ENCODE assay signal across 21 cellular contexts in genomic region chr3:123499316-123499715, GRCh38. TPM values are rescaled to one million over a fixed set of nuclear protein-coding genes. Genes with fewer than 3 reads are reported as not detected.
DNase-seq lines count a peak whose midpoint lies in the region; ATAC-seq and TF ChIP-seq lines count a peak whose summit lies in the region.
"Had no signal": no experiment of that assay in that cellular context is flagged by ENCODE, and none has a peak within 500 bp of the region (broad histone marks: within the 10 kb centered on the region; RNA-seq: fewer than 3 reads in every experiment).

No MANE protein-coding gene starts in this region.

- in situ Hi-C loops in GM13976 (cut with MboI; ENCODE audit: low sequenced_read_pairs, unreplicated experiment), result no loop called here

- TF ChIP-seq CTCF in foreskin fibroblast (IDR thresholded peaks at IDR 0.05; ENCODE audit: low read depth, low read length), result no peak
- no peak for TF ChIP-seq CTCF in GM13976 (IDR thresholded peaks at IDR 0.05; ENCODE audit: borderline replicate concordance, control extremely low read depth, extremely low read depth, insufficient read depth, missing control alignments)

- no peak overlapping the region for H3K27ac Mint-ChIP-seq in immature natural killer cell
- H3K27ac Mint-ChIP-seq: activated CD4-positive, alpha-beta T cell treated with anti-CD3 and anti-CD28 coated beads, Interleukin-2, amount 10 ng/mL, durations not matched to agents 24 days and 14 days; activated naive CD8-positive, alpha-beta T cell treated with anti-CD3 and anti-CD28 coated beads, Interleukin-2, amount 10 ng/mL, durations not matched to agents 7 days and 5 days; activated T-helper 17 cell treated with anti-CD3 and anti-CD28 coated beads, Interleukin-2, amount 50 U/mL, for 72 hours; stimulated activated naive CD8-positive, alpha-beta T cell treated with anti-CD3 and anti-CD28 coated beads, Interleukin-15, Interleukin-2, amounts not matched to agents 100 ng/mL and 50 ng/mL, for 24 hours; T-helper 1 cell treated with Interleukin-12 subunit alpha and Interleukin-12 subunit beta and Interleukin-4 antibody, amounts not matched to agents 30 μg/mL and 1 μg/mL, for 36 hours had no signal

- intact Hi-C loops in left cardiac atrium (cut with DNase I), result no loop called here

- H3K9me3 Mint-ChIP-seq in immature natural killer cell, result no peaks in the 10 kb centered on the region
- H3K9me3 Mint-ChIP-seq: activated CD4-positive, alpha-beta T cell treated with anti-CD3 and anti-CD28 coated beads, Interleukin-2, amount 10 ng/mL, durations not matched to agents 24 days and 14 days; activated naive CD8-positive, alpha-beta T cell treated with anti-CD3 and anti-CD28 coated beads, Interleukin-2, amount 10 ng/mL, durations not matched to agents 7 days and 5 days; activated T-helper 17 cell treated with anti-CD3 and anti-CD28 coated beads, Interleukin-2, amount 50 U/mL, for 72 hours; neural crest cell; stimulated activated naive CD8-positive, alpha-beta T cell treated with anti-CD3 and anti-CD28 coated beads, Interleukin-15, Interleukin-2, amounts not matched to agents 100 ng/mL and 50 ng/mL, for 24 hours; T-helper 1 cell treated with Interleukin-12 subunit alpha and Interleukin-12 subunit beta and Interleukin-4 antibody, amounts not matched to agents 30 μg/mL and 1 μg/mL, for 36 hours had no signal

- H3K27me3 Mint-ChIP-seq in immature natural killer cell (ENCODE audit: low read depth in 3 of 3), result peaks cover 0 to 2% (median 0%) of the 10 kb centered on the region in 3 donors
- H3K27me3 Mint-ChIP-seq: activated CD4-positive, alpha-beta T cell treated with anti-CD3 and anti-CD28 coated beads, Interleukin-2, amount 10 ng/mL, durations not matched to agents 24 days and 14 days; activated naive CD8-positive, alpha-beta T cell treated with anti-CD3 and anti-CD28 coated beads, Interleukin-2, amount 10 ng/mL, durations not matched to agents 7 days and 5 days; activated T-helper 17 cell treated with anti-CD3 and anti-CD28 coated beads, Interleukin-2, amount 50 U/mL, for 72 hours; stimulated activated naive CD8-positive, alpha-beta T cell treated with anti-CD3 and anti-CD28 coated beads, Interleukin-15, Interleukin-2, amounts not matched to agents 100 ng/mL and 50 ng/mL, for 24 hours had no signal

- H3K4me3 ChIP-seq in foreskin fibroblast (ENCODE audit: low read depth in 1 of 2, low read length in 2 of 2), result no peak overlapping the region
- H3K4me3 ChIP-seq: cardiac muscle cell, Peyer's patch, SJCRH30 had no signal

- no peak overlapping the region for H3K4me3 Mint-ChIP-seq in immature natural killer cell
- H3K4me3 Mint-ChIP-seq: activated CD4-positive, alpha-beta T cell treated with anti-CD3 and anti-CD28 coated beads, Interleukin-2, amount 10 ng/mL, durations not matched to agents 24 days and 14 days; activated naive CD8-positive, alpha-beta T cell treated with anti-CD3 and anti-CD28 coated beads, Interleukin-2, amount 10 ng/mL, durations not matched to agents 7 days and 5 days; activated T-helper 17 cell treated with anti-CD3 and anti-CD28 coated beads, Interleukin-2, amount 50 U/mL, for 72 hours; neural crest cell; stimulated activated naive CD8-positive, alpha-beta T cell treated with anti-CD3 and anti-CD28 coated beads, Interleukin-15, Interleukin-2, amounts not matched to agents 100 ng/mL and 50 ng/mL, for 24 hours; T-helper 1 cell treated with Interleukin-12 subunit alpha and Interleukin-12 subunit beta and Interleukin-4 antibody, amounts not matched to agents 30 μg/mL and 1 μg/mL, for 36 hours had no signal

- no peak for ATAC-seq in left cardiac atrium
- ATAC-seq: activated T-helper 17 cell treated with anti-CD3 and anti-CD28 coated beads, Interleukin-2, amount 50 U/mL, for 72 hours had no signal

- peaks cover 15 to 49% (median 18%) of the 10 kb centered on the region in 3 donors for H3K36me3 Mint-ChIP-seq in immature natural killer cell

- no peaks in the 10 kb centered on the region for H3K4me1 Mint-ChIP-seq in immature natural killer cell
- H3K4me1 Mint-ChIP-seq: activated CD4-positive, alpha-beta T cell treated with anti-CD3 and anti-CD28 coated beads, Interleukin-2, amount 10 ng/mL, durations not matched to agents 24 days and 14 days; activated naive CD8-positive, alpha-beta T cell treated with anti-CD3 and anti-CD28 coated beads, Interleukin-2, amount 10 ng/mL, durations not matched to agents 7 days and 5 days; activated T-helper 17 cell treated with anti-CD3 and anti-CD28 coated beads, Interleukin-2, amount 50 U/mL, for 72 hours had no signal

- peak; percentile 28 for DNase-seq in GM04504 (ENCODE audit: low read depth)
- peak; percentile 47 for DNase-seq in astrocyte of the hippocampus (ENCODE audit: low read depth, low spot score)
- peak; percentile 10 to 34 for DNase-seq in foreskin fibroblast
- DNase-seq in left cardiac atrium, result no peak
- no peak for DNase-seq in GM13976 (ENCODE audit: low spot score)
- DNase-seq in activated CD8-positive, alpha-beta memory T cell treated with anti-CD3 and anti-CD28 coated beads for 24 hours, result no peak
- no peak for DNase-seq in immature natural killer cell
- DNase-seq: activated CD4-positive, alpha-beta T cell treated with anti-CD3 and anti-CD28 coated beads, Interleukin-2, amount 10 ng/mL, durations not matched to agents 24 days and 14 days; activated naive CD8-positive, alpha-beta T cell treated with anti-CD3 and anti-CD28 coated beads, Interleukin-2, amount 10 ng/mL, durations not matched to agents 7 days and 5 days; H7; NCI-H1105 treated with DMSO at 0.1 percent for 48 hours; NCI-H510A; Peyer's patch; SJCRH30; stimulated activated CD4-positive, alpha-beta T cell treated with anti-CD3 and anti-CD28 coated beads, Interleukin-4, amount 100 ng/mL, for 24 hours; trophoblast cell had no signal

RNA-seq across cellular contexts. Expression of gene ADCY5, which starts 50.4 kb away (rescaled TPM):
- total RNA-seq in left cardiac atrium, result 100 to 1,000 TPM; 104 to 134 TPM
- under 1 TPM in 1 of 3 donors, not detected in 2; 0.03 TPM for polyA plus RNA-seq in immature natural killer cell
- total RNA-seq: activated CD4-positive, alpha-beta T cell treated with anti-CD3 and anti-CD28 coated beads, Interleukin-2, amount 10 ng/mL, durations not matched to agents 24 days and 14 days; activated naive CD8-positive, alpha-beta T cell treated with anti-CD3 and anti-CD28 coated beads, Interleukin-2, amount 10 ng/mL, durations not matched to agents 7 days and 5 days; activated T-helper 17 cell treated with anti-CD3 and anti-CD28 coated beads, Interleukin-2, amount 50 U/mL, for 72 hours had no signal

Comparison
In these comparisons a context has a peak if more than half of its experiments do, and no peak if none do; other contexts are left out.
1. DNase-seq: peak in GM04504 (single experiment), astrocyte of the hippocampus (single experiment) and foreskin fibroblast (2 of 2); none in left cardiac atrium (single experiment), GM13976 (single experiment), activated CD8-positive, alpha-beta memory T cell treated with anti-CD3 and anti-CD28 coated beads for 24 hours (single experiment) and immature natural killer cell (0 of 3).